12 cellular contexts compared by ENCODE assay signal in the genomic region with DNA sequence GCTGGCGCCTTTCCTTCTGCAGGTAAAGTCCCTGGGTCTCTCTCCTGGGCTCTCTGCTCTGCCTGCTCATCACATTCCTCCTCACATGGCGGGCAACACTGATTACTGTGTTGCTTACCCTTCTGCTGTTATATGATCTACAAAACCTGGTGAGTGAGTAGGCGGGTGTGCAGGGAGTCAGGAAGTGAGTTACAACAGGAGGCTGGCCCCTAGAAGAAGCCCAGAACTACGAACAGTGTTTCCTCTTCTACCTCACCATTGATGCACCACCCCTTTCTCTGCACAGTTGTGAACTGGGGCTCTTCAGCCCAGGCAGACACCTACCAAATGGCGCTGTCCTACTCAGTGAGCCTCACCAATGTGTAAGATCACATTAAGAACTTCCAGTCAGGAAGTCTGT. TPM values are rescaled to one million over a fixed set of nuclear protein-coding genes. Genes with fewer than 3 reads are reported as not detected.
DNase-seq lines count a peak whose midpoint lies in the region; ATAC-seq lines count a peak whose summit lies in the region.
"Had no signal": no experiment of that assay in that cellular context is flagged by ENCODE, and none has a peak within 500 bp of the region (broad histone marks: within the 10 kb centered on the region; RNA-seq: fewer than 3 reads in every experiment).

No MANE protein-coding gene starts in this region.

- H3K27ac Mint-ChIP-seq in activated CD4-positive, alpha-beta memory T cell treated with anti-CD3 and anti-CD28 coated beads for 36 hours, result no peak overlapping the region
- no peak overlapping the region for H3K27ac Mint-ChIP-seq in activated CD4-positive, alpha-beta memory T cell treated with anti-CD3 and anti-CD28 coated beads, Interleukin-2, amount 10 ng/mL, durations not matched to agents 7 days and 5 days
- peak overlapping the region in 2 of 3 donors; percentile 11 to 89 for H3K27ac Mint-ChIP-seq in IgD-negative memory B cell
- H3K27ac Mint-ChIP-seq in activated naive CD4-positive, alpha-beta T cell treated with anti-CD3 and anti-CD28 coated beads, Interleukin-2, amount 50 U/mL, for 24 hours, result peak overlapping the region; percentile 73

- no peaks in the 10 kb centered on the region for H3K36me3 Mint-ChIP-seq in activated CD4-positive, alpha-beta memory T cell treated with anti-CD3 and anti-CD28 coated beads for 36 hours
- peaks cover 5% of the 10 kb centered on the region for H3K36me3 Mint-ChIP-seq in activated CD4-positive, alpha-beta memory T cell treated with anti-CD3 and anti-CD28 coated beads, Interleukin-2, amount 10 ng/mL, durations not matched to agents 7 days and 5 days (ENCODE audit: low read depth)
- H3K36me3 Mint-ChIP-seq in IgD-negative memory B cell, result no peaks in the 10 kb centered on the region
- H3K36me3 Mint-ChIP-seq in activated naive CD4-positive, alpha-beta T cell treated with anti-CD3 and anti-CD28 coated beads, Interleukin-2, amount 50 U/mL, for 24 hours, result peaks cover 4% of the 10 kb centered on the region

- H3K4me1 Mint-ChIP-seq in activated CD4-positive, alpha-beta memory T cell treated with anti-CD3 and anti-CD28 coated beads for 36 hours (ENCODE audit: low read depth), result peaks cover 12% of the 10 kb centered on the region
- H3K4me1 Mint-ChIP-seq in activated CD4-positive, alpha-beta memory T cell treated with anti-CD3 and anti-CD28 coated beads, Interleukin-2, amount 10 ng/mL, durations not matched to agents 7 days and 5 days, result peaks cover 14% of the 10 kb centered on the region
- peaks cover 28 to 38% (median 34%) of the 10 kb centered on the region in 3 donors for H3K4me1 Mint-ChIP-seq in IgD-negative memory B cell
- H3K4me1 Mint-ChIP-seq in activated naive CD4-positive, alpha-beta T cell treated with anti-CD3 and anti-CD28 coated beads, Interleukin-2, amount 50 U/mL, for 24 hours, result peaks cover 22% of the 10 kb centered on the region

- peak; percentile 53 for DNase-seq in activated CD4-positive, alpha-beta memory T cell treated with anti-CD3 and anti-CD28 coated beads for 36 hours
- DNase-seq in activated CD4-positive, alpha-beta memory T cell treated with anti-CD3 and anti-CD28 coated beads, Interleukin-2, amount 10 ng/mL, durations not matched to agents 7 days and 5 days, result no peak
- DNase-seq in stimulated activated CD4-positive, alpha-beta T cell treated with anti-CD3 and anti-CD28 coated beads, Interleukin-4, amount 100 ng/mL, for 24 hours, result peak; percentile 22
- DNase-seq in NCI-H2029 (lab: John Stamatoyannopoulos, UW) (no peak), SIG-M5 treated with dmso at 0.1 percent for 504 hours (lab: John Stamatoyannopoulos, UW; ENCODE audit: unreplicated experiment) (no peak), Right ventricle myocardium inferior (ENCODE audit: missing footprints) (no peak)
- DNase-seq: islet precursor cell, Karpas-422 had no signal

- no peaks in the 10 kb centered on the region for H3K27me3 Mint-ChIP-seq in activated CD4-positive, alpha-beta memory T cell treated with anti-CD3 and anti-CD28 coated beads for 36 hours
- H3K27me3 Mint-ChIP-seq in activated CD4-positive, alpha-beta memory T cell treated with anti-CD3 and anti-CD28 coated beads, Interleukin-2, amount 10 ng/mL, durations not matched to agents 7 days and 5 days, result peaks cover 4% of the 10 kb centered on the region
- H3K27me3 Mint-ChIP-seq in IgD-negative memory B cell, result no peaks in the 10 kb centered on the region
- H3K27me3 Mint-ChIP-seq in activated naive CD4-positive, alpha-beta T cell treated with anti-CD3 and anti-CD28 coated beads, Interleukin-2, amount 50 U/mL, for 24 hours, result no peaks in the 10 kb centered on the region

- no peak for ATAC-seq in Right ventricle myocardium inferior
- ATAC-seq: HCT116, Panc1 had no signal

- POLR2A ChIA-PET in activated CD4-positive, alpha-beta memory T cell treated with anti-CD3 and anti-CD28 coated beads for 36 hours (lab: Charles Lee), result no interaction called here
- POLR2A ChIA-PET in activated CD4-positive, alpha-beta memory T cell treated with anti-CD3 and anti-CD28 coated beads, Interleukin-2, amount 10 ng/mL, durations not matched to agents 7 days and 5 days (lab: Charles Lee), result interaction anchor here (1.0 kb wide), 1 partner anchor 14 kb away, joined by 7 read pairs; the partner anchor contains the start of genes APEX1 and OSGEP

- no peak overlapping the region for H3K4me3 Mint-ChIP-seq in activated CD4-positive, alpha-beta memory T cell treated with anti-CD3 and anti-CD28 coated beads for 36 hours
- H3K4me3 Mint-ChIP-seq in activated CD4-positive, alpha-beta memory T cell treated with anti-CD3 and anti-CD28 coated beads, Interleukin-2, amount 10 ng/mL, durations not matched to agents 7 days and 5 days, result no peak overlapping the region
- peak overlapping the region in 3 of 4 donors; percentile 4 to 86 (median 69) for H3K4me3 Mint-ChIP-seq in IgD-negative memory B cell
- H3K4me3 Mint-ChIP-seq in activated naive CD4-positive, alpha-beta T cell treated with anti-CD3 and anti-CD28 coated beads, Interleukin-2, amount 50 U/mL, for 24 hours, result peak overlapping the region; percentile 56

- CTCF ChIA-PET in activated CD4-positive, alpha-beta memory T cell treated with anti-CD3 and anti-CD28 coated beads for 36 hours (lab: Charles Lee), result no interaction called here
- CTCF ChIA-PET in activated CD4-positive, alpha-beta memory T cell treated with anti-CD3 and anti-CD28 coated beads, Interleukin-2, amount 10 ng/mL, durations not matched to agents 7 days and 5 days (lab: Charles Lee), result no interaction called here

- no peaks in the 10 kb centered on the region for H3K9me3 Mint-ChIP-seq in activated CD4-positive, alpha-beta memory T cell treated with anti-CD3 and anti-CD28 coated beads for 36 hours
- H3K9me3 Mint-ChIP-seq in activated CD4-positive, alpha-beta memory T cell treated with anti-CD3 and anti-CD28 coated beads, Interleukin-2, amount 10 ng/mL, durations not matched to agents 7 days and 5 days, result no peaks in the 10 kb centered on the region
- H3K9me3 Mint-ChIP-seq in IgD-negative memory B cell, result peaks cover 0 to 2% (median 0%) of the 10 kb centered on the region in 3 donors
- H3K9me3 Mint-ChIP-seq in activated naive CD4-positive, alpha-beta T cell treated with anti-CD3 and anti-CD28 coated beads, Interleukin-2, amount 50 U/mL, for 24 hours, result no peaks in the 10 kb centered on the region

- intact Hi-C loops in activated CD4-positive, alpha-beta memory T cell treated with anti-CD3 and anti-CD28 coated beads for 36 hours (cut with micrococcal nuclease), result no loop called here
- intact Hi-C loops in Right ventricle myocardium inferior (cut with DNase I), result no loop called here

RNA-seq across cellular contexts. Expression of gene KLHL33, which starts 4.9 kb away (rescaled TPM):
- total RNA-seq in activated CD4-positive, alpha-beta memory T cell treated with anti-CD3 and anti-CD28 coated beads for 36 hours, result under 1 TPM in 1 of 2 experiments, not detected in 1; 0.12 TPM
- total RNA-seq in activated CD4-positive, alpha-beta memory T cell treated with anti-CD3 and anti-CD28 coated beads, Interleukin-2, amount 10 ng/mL, durations not matched to agents 7 days and 5 days, result under 1 TPM in 1 of 2 experiments, not detected in 1; 0.05 TPM
- polyA plus RNA-seq in IgD-negative memory B cell, result 0.10 TPM
- 0.62 TPM for total RNA-seq in Right ventricle myocardium inferior

RNA-seq across cellular contexts. Expression of gene OSGEP, which starts 13.7 kb away (rescaled TPM):
- total RNA-seq in activated CD4-positive, alpha-beta memory T cell treated with anti-CD3 and anti-CD28 coated beads for 36 hours, result 10 to 100 TPM; 39.2 to 41.0 TPM
- total RNA-seq in activated CD4-positive, alpha-beta memory T cell treated with anti-CD3 and anti-CD28 coated beads, Interleukin-2, amount 10 ng/mL, durations not matched to agents 7 days and 5 days, result 10 to 100 TPM; 35.8 to 40.3 TPM
- polyA plus RNA-seq in IgD-negative memory B cell, result 50.8 TPM
- total RNA-seq in Right ventricle myocardium inferior, result 18.8 TPM

RNA-seq across cellular contexts. Expression of gene APEX1, which starts 14.1 kb away (rescaled TPM):
- 100 to 1,000 TPM; 186 to 193 TPM for total RNA-seq in activated CD4-positive, alpha-beta memory T cell treated with anti-CD3 and anti-CD28 coated beads for 36 hours
- total RNA-seq in activated CD4-positive, alpha-beta memory T cell treated with anti-CD3 and anti-CD28 coated beads, Interleukin-2, amount 10 ng/mL, durations not matched to agents 7 days and 5 days, result 100 to 1,000 TPM in 1 of 2 experiments, 10 to 100 TPM in 1; 91.9 to 103 TPM
- 143 TPM for polyA plus RNA-seq in IgD-negative memory B cell
- 67.2 TPM for total RNA-seq in Right ventricle myocardium inferior

RNA-seq across cellular contexts. Expression of gene PIP4P1, which starts 20.4 kb away (rescaled TPM):
- 10 to 100 TPM; 31.1 to 35.2 TPM for total RNA-seq in activated CD4-positive, alpha-beta memory T cell treated with anti-CD3 and anti-CD28 coated beads for 36 hours
- 10 to 100 TPM; 39.5 to 42.9 TPM for total RNA-seq in activated CD4-positive, alpha-beta memory T cell treated with anti-CD3 and anti-CD28 coated beads, Interleukin-2, amount 10 ng/mL, durations not matched to agents 7 days and 5 days
- 63.7 TPM for polyA plus RNA-seq in IgD-negative memory B cell
- 17.2 TPM for total RNA-seq in Right ventricle myocardium inferior

RNA-seq across cellular contexts. Expression of gene TEP1, which starts 27.6 kb away (rescaled TPM):
- total RNA-seq in activated CD4-positive, alpha-beta memory T cell treated with anti-CD3 and anti-CD28 coated beads for 36 hours, result 10 to 100 TPM; 47.1 to 49.3 TPM
- total RNA-seq in activated CD4-positive, alpha-beta memory T cell treated with anti-CD3 and anti-CD28 coated beads, Interleukin-2, amount 10 ng/mL, durations not matched to agents 7 days and 5 days, result 10 to 100 TPM; 60.7 to 63.5 TPM
- 17.8 TPM for polyA plus RNA-seq in IgD-negative memory B cell
- total RNA-seq in Right ventricle myocardium inferior, result 8.2 TPM

Comparison
In these comparisons a context has a peak if more than half of its experiments do, and no peak if none do; other contexts are left out.
1. DNase-seq: peak in activated CD4-positive, alpha-beta memory T cell treated with anti-CD3 and anti-CD28 coated beads for 36 hours (single experiment) and stimulated activated CD4-positive, alpha-beta T cell treated with anti-CD3 and anti-CD28 coated beads, Interleukin-4, amount 100 ng/mL, for 24 hours (single experiment); none in activated CD4-positive, alpha-beta memory T cell treated with anti-CD3 and anti-CD28 coated beads, Interleukin-2, amount 10 ng/mL, durations not matched to agents 7 days and 5 days (single experiment), NCI-H2029 (single experiment), SIG-M5 treated with dmso at 0.1 percent for 504 hours (single experiment) and Right ventricle myocardium inferior (single experiment).
2. H3K27ac Mint-ChIP-seq: peak in IgD-negative memory B cell (2 of 3) and activated naive CD4-positive, alpha-beta T cell treated with anti-CD3 and anti-CD28 coated beads, Interleukin-2, amount 50 U/mL, for 24 hours (single experiment); none in activated CD4-positive, alpha-beta memory T cell treated with anti-CD3 and anti-CD28 coated beads for 36 hours (single experiment) and activated CD4-positive, alpha-beta memory T cell treated with anti-CD3 and anti-CD28 coated beads, Interleukin-2, amount 10 ng/mL, durations not matched to agents 7 days and 5 days (single experiment).
3. H3K4me3 Mint-ChIP-seq: peak in IgD-negative memory B cell (3 of 4) and activated naive CD4-positive, alpha-beta T cell treated with anti-CD3 and anti-CD28 coated beads, Interleukin-2, amount 50 U/mL, for 24 hours (single experiment); none in activated CD4-positive, alpha-beta memory T cell treated with anti-CD3 and anti-CD28 coated beads for 36 hours (single experiment) and activated CD4-positive, alpha-beta memory T cell treated with anti-CD3 and anti-CD28 coated beads, Interleukin-2, amount 10 ng/mL, durations not matched to agents 7 days and 5 days (single experiment).